ENCODE assay signal across 1 cellular context in the genomic region with DNA sequence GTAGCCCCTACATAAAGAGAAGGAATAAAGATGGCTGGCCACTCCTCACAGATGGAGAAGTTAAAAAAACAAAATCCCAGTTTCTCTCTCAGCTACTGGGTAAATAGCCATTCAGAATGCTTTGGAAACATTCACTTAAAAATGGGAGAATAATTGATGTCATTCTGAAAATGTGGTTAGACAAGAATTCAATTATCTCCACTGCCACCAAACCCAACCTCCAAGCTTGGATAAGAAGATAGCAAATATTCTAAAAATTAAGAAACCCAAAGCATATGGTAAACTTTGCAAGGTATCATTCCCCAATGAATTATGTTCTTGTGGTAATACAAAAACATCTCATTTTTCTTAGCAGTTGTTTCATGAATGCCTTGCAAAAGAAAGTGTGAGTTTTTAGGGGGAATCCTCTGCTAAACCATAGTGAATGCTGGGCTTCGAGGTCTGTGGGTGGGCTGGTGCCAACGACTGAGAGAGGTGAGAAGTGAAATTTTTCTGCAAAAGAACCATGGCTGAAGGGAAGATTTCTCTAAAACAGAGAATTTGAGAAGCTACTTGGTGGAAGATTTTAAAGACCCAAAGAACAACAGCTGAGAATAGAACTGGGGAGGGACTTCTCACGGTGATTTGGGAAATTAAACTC.
TF ChIP-seq lines count a peak whose summit lies in the region.

No MANE protein-coding gene starts in this region.

TF ChIP-seq in HCT116, 20 proteins besides CTCF, POLR2A, EP300 and RAD21 (continued from another document):
- TF ChIP-seq EZH2 (IDR thresholded peaks at IDR 0.05) (no peak), ELF1 (IDR thresholded peaks at IDR 0.05; ENCODE audit: borderline replicate concordance, low read depth) (no peak), POLR2AphosphoS5 (IDR thresholded peaks at IDR 0.05; ENCODE audit: low read depth, low read length) (no peak), SIN3A (IDR thresholded peaks at IDR 0.05; ENCODE audit: low read depth) (no peak), REST (IDR thresholded peaks at IDR 0.05; ENCODE audit: low read depth) (no peak)
- TF ChIP-seq, protein P1, sequence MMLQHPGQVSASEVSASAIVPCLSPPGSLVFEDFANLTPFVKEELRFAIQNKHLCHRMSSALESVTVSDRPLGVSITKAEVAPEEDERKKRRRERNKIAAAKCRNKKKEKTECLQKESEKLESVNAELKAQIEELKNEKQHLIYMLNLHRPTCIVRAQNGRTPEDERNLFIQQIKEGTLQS (IDR thresholded peaks at IDR 0.05) = no peak
